In the genomic region with DNA sequence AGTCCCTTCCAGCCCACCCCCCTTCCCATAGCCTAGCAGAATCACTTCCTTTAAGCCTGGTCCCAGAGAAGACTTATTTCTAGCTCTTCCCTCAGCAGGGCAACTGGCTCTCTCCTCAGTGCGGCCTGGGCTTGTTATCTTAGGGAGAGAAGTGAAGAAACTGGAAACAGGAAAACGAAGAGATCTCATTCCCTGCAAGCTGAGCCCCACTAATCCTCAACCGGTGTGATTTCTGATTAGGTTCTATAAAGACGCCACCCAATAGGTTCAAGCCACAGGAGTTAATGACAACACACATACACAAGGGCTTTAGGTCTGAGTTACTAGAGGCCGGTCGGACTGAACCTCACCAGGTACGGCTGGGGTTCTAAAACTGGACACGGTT, we compare ENCODE assay signal across 17 cellular contexts. TPM values are rescaled to one million over a fixed set of nuclear protein-coding genes. Genes with fewer than 3 reads are reported as not detected.
DNase-seq lines count a peak whose midpoint lies in the region; ATAC-seq and TF ChIP-seq lines count a peak whose summit lies in the region.
"Had no signal": no experiment of that assay in that cellular context is flagged by ENCODE, and none has a peak within 500 bp of the region (broad histone marks: within the 10 kb centered on the region; RNA-seq: fewer than 3 reads in every experiment).

No MANE protein-coding gene starts in this region.

- no peaks in the 10 kb centered on the region for H3K36me3 Mint-ChIP-seq in activated CD8-positive, alpha-beta T cell treated with anti-CD3 and anti-CD28 coated beads for 36 hours (ENCODE audit: low read depth)
- no peaks in the 10 kb centered on the region for H3K36me3 Mint-ChIP-seq in activated CD8-positive, alpha-beta T cell treated with anti-CD3 and anti-CD28 coated beads, Interleukin-2, amount 10 ng/mL, durations not matched to agents 7 days and 5 days (ENCODE audit: low read depth)
- H3K36me3 Mint-ChIP-seq in stimulated activated naive B cell treated with anti-CD40 and anti-IgM and Interleukin-4, amounts not matched to agents 10 μg/mL and 1 μg/mL and 100 μg/mL, for 72 hours = peaks cover 0 to 3% of the 10 kb centered on the region in 2 donors
- H3K36me3 Mint-ChIP-seq: stimulated activated memory B cell treated with anti-CD40 and anti-IgM and Interleukin-4, amounts not matched to agents 10 μg/mL and 1 μg/mL and 100 μg/mL, for 72 hours had no signal

- POLR2A ChIA-PET in activated CD8-positive, alpha-beta T cell treated with anti-CD3 and anti-CD28 coated beads for 36 hours (lab: Charles Lee) = interaction anchor here (0.8 kb wide), 1 partner anchor 128 kb away, joined by 3 read pairs; no protein-coding TSS in a partner anchor
- POLR2A ChIA-PET in activated CD8-positive, alpha-beta T cell treated with anti-CD3 and anti-CD28 coated beads, Interleukin-2, amount 10 ng/mL, durations not matched to agents 7 days and 5 days (lab: Charles Lee) = no interaction called here

- peaks cover 84% of the 10 kb centered on the region for H3K27me3 Mint-ChIP-seq in activated CD8-positive, alpha-beta T cell treated with anti-CD3 and anti-CD28 coated beads for 36 hours
- H3K27me3 Mint-ChIP-seq in activated CD8-positive, alpha-beta T cell treated with anti-CD3 and anti-CD28 coated beads, Interleukin-2, amount 10 ng/mL, durations not matched to agents 7 days and 5 days (ENCODE audit: low read depth) = peaks cover 82% of the 10 kb centered on the region
- peaks cover 74 to 94% of the 10 kb centered on the region in 2 donors for H3K27me3 Mint-ChIP-seq in stimulated activated naive B cell treated with anti-CD40 and anti-IgM and Interleukin-4, amounts not matched to agents 10 μg/mL and 1 μg/mL and 100 μg/mL, for 72 hours

- H3K18ac ChIP-seq in mesendoderm (ENCODE audit: low read length) = no peak overlapping the region

- H3K9me3 Mint-ChIP-seq in activated CD8-positive, alpha-beta T cell treated with anti-CD3 and anti-CD28 coated beads for 36 hours = no peaks in the 10 kb centered on the region
- H3K9me3 Mint-ChIP-seq in activated CD8-positive, alpha-beta T cell treated with anti-CD3 and anti-CD28 coated beads, Interleukin-2, amount 10 ng/mL, durations not matched to agents 7 days and 5 days (ENCODE audit: insufficient read depth) = no peaks in the 10 kb centered on the region
- H3K9me3 Mint-ChIP-seq in stimulated activated naive B cell treated with anti-CD40 and anti-IgM and Interleukin-4, amounts not matched to agents 10 μg/mL and 1 μg/mL and 100 μg/mL, for 72 hours = no peaks in the 10 kb centered on the region
- H3K9me3 Mint-ChIP-seq: activated T-helper 2 cell treated with anti-CD3 and anti-CD28 coated beads, Interferon-gamma antibody, Interleukin-2, Interleukin-4, amounts not matched to agents 10 μg/mL and 5 μg/mL and 100 μg/mL, durations not matched to agents 14 hours and 24 hours and 36 hours; CD4-positive, alpha-beta T cell; stimulated activated memory B cell treated with anti-CD40 and anti-IgM and Interleukin-4, amounts not matched to agents 10 μg/mL and 1 μg/mL and 100 μg/mL, for 72 hours had no signal

- no peak overlapping the region for H3K23ac ChIP-seq in mesendoderm (ENCODE audit: low read length)

- DNase-seq in activated CD8-positive, alpha-beta T cell treated with anti-CD3 and anti-CD28 coated beads for 36 hours = no peak
- no peak for DNase-seq in activated CD8-positive, alpha-beta T cell treated with anti-CD3 and anti-CD28 coated beads, Interleukin-2, amount 10 ng/mL, durations not matched to agents 7 days and 5 days
- peak; percentile 18 for DNase-seq in choroid plexus epithelial cell (ENCODE audit: low read depth)
- DNase-seq in mesendoderm = peak; percentile 79
- DNase-seq in stimulated activated naive B cell treated with anti-CD40 and anti-IgM and Interleukin-4, amounts not matched to agents 10 μg/mL and 1 μg/mL and 100 μg/mL, for 72 hours = no peak
- no peak for DNase-seq in activated naive CD4-positive, alpha-beta T cell (lab: John Stamatoyannopoulos, UW)
- no peak for DNase-seq in spleen
- no peak for DNase-seq in SK-N-DZ (ENCODE audit: low spot score)
- DNase-seq: activated CD4-positive, alpha-beta T cell treated with anti-CD3 and anti-CD28 coated beads, Interleukin-2, amount 50 U/mL, for 1 hour; CD4-positive, alpha-beta T cell; NCI-H2029 treated with DMSO at 0.1 percent for 48 hours; NCI-H748 treated with DMSO at 0.1 percent for 48 hours; T-helper 2 cell had no signal

- H3K27ac ChIP-seq in mesendoderm (ENCODE audit: low read depth, low read length) = no peak overlapping the region
- no peak overlapping the region for H3K27ac ChIP-seq in spleen

- peaks cover 63% of the 10 kb centered on the region for H3K4me1 Mint-ChIP-seq in activated CD8-positive, alpha-beta T cell treated with anti-CD3 and anti-CD28 coated beads for 36 hours (ENCODE audit: low read depth)
- peaks cover 53% of the 10 kb centered on the region for H3K4me1 Mint-ChIP-seq in activated CD8-positive, alpha-beta T cell treated with anti-CD3 and anti-CD28 coated beads, Interleukin-2, amount 10 ng/mL, durations not matched to agents 7 days and 5 days (ENCODE audit: low read depth)
- H3K4me1 Mint-ChIP-seq in stimulated activated naive B cell treated with anti-CD40 and anti-IgM and Interleukin-4, amounts not matched to agents 10 μg/mL and 1 μg/mL and 100 μg/mL, for 72 hours = peaks cover 34 to 76% of the 10 kb centered on the region in 2 donors

- no peak overlapping the region for H2BK120ac ChIP-seq in mesendoderm (ENCODE audit: low read depth, low read length)

- H3K36me3 ChIP-seq in mesendoderm (ENCODE audit: control insufficient read depth, insufficient read depth, low read length) = no peaks in the 10 kb centered on the region
- no peaks in the 10 kb centered on the region for H3K36me3 ChIP-seq in spleen

- intact Hi-C loops in activated CD8-positive, alpha-beta T cell treated with anti-CD3 and anti-CD28 coated beads for 36 hours (cut with micrococcal nuclease) = loop anchor here (5.0 kb wide), 1 partner anchor 124 kb away; a partner anchor contains a TSS
- intact Hi-C loops in spleen (cut with DNase I; ENCODE audit: low total_unique reads) = no loop called here

- H4K5ac ChIP-seq in mesendoderm (ENCODE audit: low read length) = no peak overlapping the region

- peak overlapping the region; percentile 69 for H3K4me2 ChIP-seq in mesendoderm (ENCODE audit: low read length)

- no CpG with 5 or more reads among the region's 8 CpGs for WGBS in mesendoderm (ENCODE audit: extremely low coverage, insufficient coverage, low lambda C conversion rate)
- WGBS in spleen, 5 donors = 4 to 12% (median 8%) methylated on average over 4 to 8 of the region's 8 CpGs

- no peak for ATAC-seq in activated CD8-positive, alpha-beta T cell treated with anti-CD3 and anti-CD28 coated beads for 36 hours
- ATAC-seq in activated CD8-positive, alpha-beta T cell treated with anti-CD3 and anti-CD28 coated beads, Interleukin-2, amount 10 ng/mL, durations not matched to agents 7 days and 5 days = no peak
- no peak for ATAC-seq in stimulated activated naive B cell treated with anti-CD40 and anti-IgM and Interleukin-4, amounts not matched to agents 10 μg/mL and 1 μg/mL and 100 μg/mL, for 72 hours (replicated peaks)
- ATAC-seq: stimulated activated memory B cell treated with anti-CD40 and anti-IgM and Interleukin-4, amounts not matched to agents 10 μg/mL and 1 μg/mL and 100 μg/mL, for 72 hours had no signal

- H3K56ac ChIP-seq in mesendoderm (ENCODE audit: low read length) = peak overlapping the region; percentile 75

- peaks cover 74% of the 10 kb centered on the region for H3K27me3 ChIP-seq in mesendoderm (ENCODE audit: insufficient read depth, low read length, poor library complexity)
- H3K27me3 ChIP-seq in spleen (replicated peaks in 1 of 7) = peaks cover 0 to 100% (median 83%) of the 10 kb centered on the region in 7 donors

- no peak for TF ChIP-seq CTCF in activated CD8-positive, alpha-beta T cell treated with anti-CD3 and anti-CD28 coated beads for 36 hours (IDR thresholded peaks at IDR 0.05)
- TF ChIP-seq CTCF in choroid plexus epithelial cell (conservative IDR thresholded peaks at IDR 0.05; ENCODE audit: low read depth, low read length) (no peak), spleen (IDR thresholded peaks at IDR 0.05 in 8 of 11, conservative IDR thresholded peaks at IDR 0.05 in 3 of 11) (no peak)

- H3K4me1 ChIP-seq in mesendoderm (ENCODE audit: control insufficient read depth, low read depth, low read length) (peaks cover 6% of the 10 kb centered on the region), spleen (peaks cover 17 to 66% (median 44%) of the 10 kb centered on the region in 6 donors)

- peak overlapping the region; percentile 49 for H3K4me3 ChIP-seq in choroid plexus epithelial cell (ENCODE audit: low read depth, low read length)
- H3K4me3 ChIP-seq in mesendoderm (ENCODE audit: low read length) = no peak overlapping the region
- no peak overlapping the region for H3K4me3 ChIP-seq in spleen

- no peaks in the 10 kb centered on the region for H3K79me2 ChIP-seq in mesendoderm (ENCODE audit: control insufficient read depth, insufficient read depth, low read length)

- CTCF ChIA-PET in activated CD8-positive, alpha-beta T cell treated with anti-CD3 and anti-CD28 coated beads for 36 hours (lab: Charles Lee) = interaction anchor here (0.7 to 2.5 kb wide), 3 partner anchors 10 to 131 kb away, joined by 3 to 6 read pairs (median 5); no protein-coding TSS in a partner anchor
- CTCF ChIA-PET in activated CD8-positive, alpha-beta T cell treated with anti-CD3 and anti-CD28 coated beads, Interleukin-2, amount 10 ng/mL, durations not matched to agents 7 days and 5 days (lab: Charles Lee) = interaction anchor here (1.2 to 1.8 kb wide), 3 partner anchors 9 to 173 kb away, joined by 3 to 4 read pairs (median 4); no protein-coding TSS in a partner anchor

- no peak overlapping the region for H4K8ac ChIP-seq in mesendoderm (ENCODE audit: low read depth, low read length)

- no peaks in the 10 kb centered on the region for H3K79me1 ChIP-seq in mesendoderm (ENCODE audit: low read length)

- H3K27ac Mint-ChIP-seq in activated CD8-positive, alpha-beta T cell treated with anti-CD3 and anti-CD28 coated beads for 36 hours = no peak overlapping the region
- no peak overlapping the region for H3K27ac Mint-ChIP-seq in activated CD8-positive, alpha-beta T cell treated with anti-CD3 and anti-CD28 coated beads, Interleukin-2, amount 10 ng/mL, durations not matched to agents 7 days and 5 days
- H3K27ac Mint-ChIP-seq in stimulated activated naive B cell treated with anti-CD40 and anti-IgM and Interleukin-4, amounts not matched to agents 10 μg/mL and 1 μg/mL and 100 μg/mL, for 72 hours = peak overlapping the region; percentile 11
- H3K27ac Mint-ChIP-seq: activated T-helper 2 cell treated with anti-CD3 and anti-CD28 coated beads, Interferon-gamma antibody, Interleukin-2, Interleukin-4, amounts not matched to agents 10 μg/mL and 5 μg/mL and 100 μg/mL, durations not matched to agents 14 hours and 24 hours and 36 hours; CD4-positive, alpha-beta T cell; stimulated activated memory B cell treated with anti-CD40 and anti-IgM and Interleukin-4, amounts not matched to agents 10 μg/mL and 1 μg/mL and 100 μg/mL, for 72 hours had no signal

- no peak overlapping the region for H3K4ac ChIP-seq in mesendoderm (ENCODE audit: low read depth, low read length)

- H2AK5ac ChIP-seq in mesendoderm (ENCODE audit: low read length) = no peak overlapping the region

- no peaks in the 10 kb centered on the region for H3K9me3 ChIP-seq in spleen

- no peak overlapping the region for H2BK15ac ChIP-seq in mesendoderm (replicated peaks; ENCODE audit: low read depth)

- H3K9ac ChIP-seq in mesendoderm (ENCODE audit: low read length) = peak overlapping the region; percentile 37

- peak overlapping the region; percentile 7 for H3K4me3 Mint-ChIP-seq in activated CD8-positive, alpha-beta T cell treated with anti-CD3 and anti-CD28 coated beads for 36 hours
- H3K4me3 Mint-ChIP-seq in activated CD8-positive, alpha-beta T cell treated with anti-CD3 and anti-CD28 coated beads, Interleukin-2, amount 10 ng/mL, durations not matched to agents 7 days and 5 days = no peak overlapping the region
- H3K4me3 Mint-ChIP-seq in stimulated activated naive B cell treated with anti-CD40 and anti-IgM and Interleukin-4, amounts not matched to agents 10 μg/mL and 1 μg/mL and 100 μg/mL, for 72 hours = no peak overlapping the region
- H3K4me3 Mint-ChIP-seq: CD4-positive, alpha-beta T cell; stimulated activated memory B cell treated with anti-CD40 and anti-IgM and Interleukin-4, amounts not matched to agents 10 μg/mL and 1 μg/mL and 100 μg/mL, for 72 hours had no signal

- no peak overlapping the region for H2BK5ac ChIP-seq in mesendoderm (ENCODE audit: low read length)

- TF ChIP-seq POLR2A in spleen (IDR thresholded peaks at IDR 0.05) = no peak

RNA-seq across cellular contexts. Expression of a gene that starts 3.2 kb away (rescaled TPM):
- not detected for total RNA-seq in activated CD8-positive, alpha-beta T cell treated with anti-CD3 and anti-CD28 coated beads for 36 hours
- not detected for total RNA-seq in activated CD8-positive, alpha-beta T cell treated with anti-CD3 and anti-CD28 coated beads, Interleukin-2, amount 10 ng/mL, durations not matched to agents 7 days and 5 days
- polyA plus RNA-seq in mesendoderm (2013, experiment 1 of 2) = not detected
- 0.04 TPM for polyA plus RNA-seq in mesendoderm (2013, experiment 2 of 2)
- total RNA-seq in spleen = not detected
- polyA plus RNA-seq in spleen = under 1 TPM in 1 of 3 donors, not detected in 2; 0.47 TPM
- polyA plus RNA-seq in SK-N-DZ (2014; cell fraction: cytosol; rRNA removed) = 0.12 TPM in 1 of 2 replicates, not detected in the other
- polyA plus RNA-seq in SK-N-DZ (2014; cell fraction: nucleus; rRNA removed) = 0.12 TPM in 1 of 2 replicates, not detected in the other
- total RNA-seq: A172; activated T-helper 2 cell treated with anti-CD3 and anti-CD28 coated beads, Interferon-gamma antibody, Interleukin-2, Interleukin-4, amounts not matched to agents 10 μg/mL and 5 μg/mL and 100 μg/mL, durations not matched to agents 14 hours and 24 hours and 36 hours; CD4-positive, alpha-beta T cell; urinary bladder had no signal
- polyA plus RNA-seq: urinary bladder had no signal

RNA-seq across cellular contexts. Expression of a gene that starts 38.8 kb away (rescaled TPM):
- 10 to 100 TPM; 16.8 to 17.5 TPM for total RNA-seq in activated CD8-positive, alpha-beta T cell treated with anti-CD3 and anti-CD28 coated beads for 36 hours
- 10 to 100 TPM; 14.6 to 17.1 TPM for total RNA-seq in activated CD8-positive, alpha-beta T cell treated with anti-CD3 and anti-CD28 coated beads, Interleukin-2, amount 10 ng/mL, durations not matched to agents 7 days and 5 days
- polyA plus RNA-seq in mesendoderm (2013, experiment 1 of 2) = 6.8 TPM
- 7.5 TPM for polyA plus RNA-seq in mesendoderm (2013, experiment 2 of 2)
- total RNA-seq in spleen = 10 to 100 TPM; 38.2 to 68.2 (median 41.6) TPM
- 10 to 100 TPM in 2 of 3 donors, 1 to 10 TPM in 1; 7.6 to 21.0 (median 16.0) TPM for polyA plus RNA-seq in spleen
- polyA plus RNA-seq in SK-N-DZ (2014; cell fraction: cytosol; rRNA removed) = 19.2 and 28.0 TPM in 2 replicates
- polyA plus RNA-seq in SK-N-DZ (2014; cell fraction: nucleus; rRNA removed) = 8.2 and 14.1 TPM in 2 replicates

Comparison
In these comparisons a context has a peak if more than half of its experiments do, and no peak if none do; other contexts are left out.
1. DNase-seq: peak in choroid plexus epithelial cell (single experiment) and mesendoderm (single experiment); none in activated CD8-positive, alpha-beta T cell treated with anti-CD3 and anti-CD28 coated beads for 36 hours (single experiment), activated CD8-positive, alpha-beta T cell treated with anti-CD3 and anti-CD28 coated beads, Interleukin-2, amount 10 ng/mL, durations not matched to agents 7 days and 5 days (single experiment), stimulated activated naive B cell treated with anti-CD40 and anti-IgM and Interleukin-4, amounts not matched to agents 10 μg/mL and 1 μg/mL and 100 μg/mL, for 72 hours (single experiment), activated naive CD4-positive, alpha-beta T cell (0 of 4), spleen (single experiment) and SK-N-DZ (single experiment).